ENCODE assay signal across 10 cellular contexts in the genomic region with DNA sequence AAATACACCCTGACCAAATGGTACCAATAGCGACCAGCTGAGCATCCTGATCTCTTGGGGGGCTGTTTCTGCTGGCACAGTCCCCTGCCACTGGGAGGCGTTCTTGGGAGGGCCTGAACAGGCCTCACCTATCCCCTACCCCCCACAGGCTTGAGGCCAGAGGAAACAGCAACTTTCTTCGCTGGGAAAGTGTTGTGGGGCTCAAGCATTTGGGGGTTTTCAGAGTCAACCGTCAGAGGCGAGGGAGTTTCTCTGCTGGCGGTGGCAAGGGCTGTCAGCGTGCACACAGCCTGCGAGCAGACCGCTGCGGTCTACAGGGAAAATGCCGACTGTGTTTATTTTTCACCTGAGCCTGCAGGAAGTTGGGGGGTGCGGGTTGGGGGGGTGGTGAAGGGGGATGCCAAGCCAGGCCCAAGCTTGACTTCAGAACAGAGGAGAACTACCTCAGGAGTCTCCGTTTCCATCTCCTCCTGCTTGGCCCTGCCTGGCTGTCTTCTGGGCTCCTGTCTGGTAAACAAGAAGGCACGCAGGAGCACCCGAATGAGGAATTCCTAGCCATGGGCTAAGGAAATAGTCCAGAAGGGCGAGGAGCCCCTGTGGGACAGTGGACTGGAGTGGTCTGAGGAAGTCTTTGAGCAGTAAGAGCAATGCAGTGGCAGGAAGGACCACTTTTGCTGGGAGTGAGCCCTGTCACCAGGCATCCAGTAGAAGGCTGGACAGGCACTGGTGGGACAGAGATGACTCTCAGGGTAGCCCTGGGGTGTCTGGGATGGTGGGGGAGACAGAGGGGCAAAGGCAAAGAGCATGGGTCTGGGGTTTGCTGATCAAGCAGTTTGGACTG. TPM values are rescaled to one million over a fixed set of nuclear protein-coding genes. Genes with fewer than 3 reads are reported as not detected.
DNase-seq lines count a peak whose midpoint lies in the region; ATAC-seq and TF ChIP-seq lines count a peak whose summit lies in the region.
"Had no signal": no experiment of that assay in that cellular context is flagged by ENCODE, and none has a peak within 500 bp of the region (broad histone marks: within the 10 kb centered on the region; RNA-seq: fewer than 3 reads in every experiment).

No MANE protein-coding gene starts in this region.

- H3K9me3 Mint-ChIP-seq in natural killer cell, result no peaks in the 10 kb centered on the region

- intact Hi-C loops in natural killer cell (cut with micrococcal nuclease) (loop anchor here (2.0 kb wide), 2 partner anchors 18 to 32 kb away; a partner anchor contains a TSS), vagina (cut with DNase I) (no loop called here)

- TF ChIP-seq POLR2A in vagina (IDR thresholded peaks at IDR 0.05), result no peak

- ATAC-seq in GM18907 (IDR thresholded peaks at IDR 0.05; ENCODE audit: unreplicated experiment) (peak; percentile 71), HG03108 (IDR thresholded peaks at IDR 0.05; ENCODE audit: unreplicated experiment) (peak; percentile 73), natural killer cell (peak; percentile 72 to 90 (median 86))

- no peaks in the 10 kb centered on the region for H3K27me3 ChIP-seq in vagina

- no peak overlapping the region for H3K4me3 ChIP-seq in vagina
- H3K4me3 ChIP-seq: thoracic aorta had no signal

- peaks cover 57 to 82% of the 10 kb centered on the region in 2 donors for H3K4me1 Mint-ChIP-seq in natural killer cell

- TF ChIP-seq CTCF in natural killer cell (IDR thresholded peaks at IDR 0.05), result peak; percentile 56
- TF ChIP-seq CTCF in vagina (IDR thresholded peaks at IDR 0.05), result no peak

- H3K4me3 Mint-ChIP-seq in natural killer cell, result peak overlapping the region; percentile 85

- H3K27ac ChIP-seq in vagina, result no peak overlapping the region
- H3K27ac ChIP-seq: thoracic aorta had no signal

- H3K4me1 ChIP-seq in vagina, result peaks cover 16% of the 10 kb centered on the region

- peak overlapping the region; percentile 98 for H3K27ac Mint-ChIP-seq in natural killer cell

- H3K27me3 Mint-ChIP-seq in natural killer cell (ENCODE audit: low read depth in 2 of 2), result no peaks in the 10 kb centered on the region

- no peaks in the 10 kb centered on the region for H3K9me3 ChIP-seq in vagina
- H3K9me3 ChIP-seq: thoracic aorta had no signal

- H3K36me3 Mint-ChIP-seq in natural killer cell, result no peaks in the 10 kb centered on the region

- peaks cover 0 to 22% of the 10 kb centered on the region in 2 donors for H3K36me3 ChIP-seq in vagina

- DNase-seq in activated T-cell treated with anti-CD3 and anti-CD28 coated beads for 24 hours (ENCODE audit: low read depth) (peak; percentile 70), natural killer cell (peak; percentile 75), pons (ENCODE audit: low spot score) (no peak), vagina (ENCODE audit: extremely low spot score in 2 of 2) (no peak), NCI-H1436 (lab: John Stamatoyannopoulos, UW) (no peak), SW480 (ENCODE audit: low spot score) (no peak)
- DNase-seq: IMR-90 had no signal

RNA-seq across cellular contexts. Expression of a gene that starts 18.1 kb away (rescaled TPM):
- 100 to 1,000 TPM in 2 of 3 donors, 10 to 100 TPM in 1; 97.7 to 203 (median 158) TPM for total RNA-seq in natural killer cell
- 1.7 TPM for total RNA-seq in vagina

RNA-seq across cellular contexts. Expression of a gene that starts 44.2 kb away (rescaled TPM):
- total RNA-seq in natural killer cell (100 to 1,000 TPM; 301 to 338 (median 315) TPM), vagina (147 TPM)

Comparison
In these comparisons a context has a peak if more than half of its experiments do, and no peak if none do; other contexts are left out.
1. DNase-seq: peak in activated T-cell treated with anti-CD3 and anti-CD28 coated beads for 24 hours (single experiment) and natural killer cell (single experiment); none in pons (single experiment), vagina (0 of 2), NCI-H1436 (single experiment) and SW480 (single experiment).
2. RNA of a gene that starts 18.1 kb away (total RNA-seq): 97.7 to 203 TPM in natural killer cell; 1.7 TPM in vagina (single experiment); every median in the first group is over 10 times any median in the second.
3. Peak in every context shown above with its lines, with median percentiles within 50 percentile points of each other: ATAC-seq.